ENCODE assay signal across 3 cellular contexts in the genomic region with DNA sequence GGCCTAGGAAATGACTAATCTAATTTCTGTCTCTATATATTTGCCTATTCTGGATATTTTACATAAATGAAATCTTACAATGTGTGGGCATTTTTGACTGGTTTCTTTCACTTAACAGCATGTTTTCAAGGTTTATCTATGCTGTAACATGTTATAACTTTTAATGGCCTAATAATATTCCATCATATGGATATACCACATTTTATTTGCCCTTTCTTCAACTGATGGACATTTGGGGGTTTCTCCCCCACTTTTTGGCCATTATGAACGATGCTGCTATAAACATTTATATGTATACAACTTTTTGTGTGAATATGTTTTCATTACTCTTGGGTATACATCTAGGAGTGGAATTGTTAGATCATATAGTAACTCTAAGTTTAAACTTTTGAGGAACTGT.
"Had no signal": no experiment of that assay in that cellular context is flagged by ENCODE, and none has a peak within 500 bp of the region (broad histone marks: within the 10 kb centered on the region; RNA-seq: fewer than 3 reads in every experiment).

No MANE protein-coding gene starts in this region.

- DNase-seq: GDM1, GF-D8 had no signal

- H3K4me3 ChIP-seq: GM12878 had no signal

- ATAC-seq: GM12878 had no signal
